In genomic region chr22:37848587-37849088, GRCh38 we compare ENCODE assay signal across 8 cellular contexts. TPM values are rescaled to one million over a fixed set of nuclear protein-coding genes. Genes with fewer than 3 reads are reported as not detected.
DNase-seq lines count a peak whose midpoint lies in the region; ATAC-seq and TF ChIP-seq lines count a peak whose summit lies in the region.

No MANE protein-coding gene starts in this region.

- H3F3A ChIP-seq in neural cell (ENCODE audit: insufficient read depth, low read length, poor library complexity, severe bottlenecking), result peaks cover 6% of the 10 kb centered on the region

- H2AFZ ChIP-seq in neural cell (ENCODE audit: low read depth, low read length), result peak overlapping the region; percentile 65

- peaks cover 42% of the 10 kb centered on the region for H3K4me1 Mint-ChIP-seq in activated T-cell treated with anti-CD3 and anti-CD28 coated beads, Interleukin-2, amount 50 U/mL, for 4 hours (ENCODE audit: low read depth)

- no peaks in the 10 kb centered on the region for H3K9me3 Mint-ChIP-seq in activated T-cell treated with anti-CD3 and anti-CD28 coated beads, Interleukin-2, amount 50 U/mL, for 4 hours

- H3K27ac ChIP-seq in neural cell (ENCODE audit: low read length), result peak overlapping the region; percentile 93

- no peaks in the 10 kb centered on the region for H3K9me2 ChIP-seq in neural cell (ENCODE audit: insufficient read depth, low read length)

- peak overlapping the region; percentile 88 for H3K9ac ChIP-seq in neural cell (ENCODE audit: low read length)

- no peaks in the 10 kb centered on the region for H3K9me3 ChIP-seq in neural cell (ENCODE audit: low read length)

- H3K4me3 ChIP-seq in epithelial cell of esophagus (ENCODE audit: low read length) (peak overlapping the region; percentile 90), neural cell (ENCODE audit: low read length) (peak overlapping the region; percentile 94)

- peak overlapping the region; percentile 94 for H3K4me3 Mint-ChIP-seq in activated T-cell treated with anti-CD3 and anti-CD28 coated beads, Interleukin-2, amount 50 U/mL, for 4 hours

- H3K27me3 ChIP-seq in neural cell (ENCODE audit: insufficient read depth, low read depth, low read length), result no peaks in the 10 kb centered on the region

- H3K27me3 Mint-ChIP-seq in activated T-cell treated with anti-CD3 and anti-CD28 coated beads, Interleukin-2, amount 50 U/mL, for 4 hours (ENCODE audit: low read depth), result no peaks in the 10 kb centered on the region

- H3K4me2 ChIP-seq in neural cell (ENCODE audit: low read length), result peak overlapping the region; percentile 17

- peaks cover 23% of the 10 kb centered on the region for H3K36me3 Mint-ChIP-seq in activated T-cell treated with anti-CD3 and anti-CD28 coated beads, Interleukin-2, amount 50 U/mL, for 4 hours (ENCODE audit: insufficient read depth)

- TF ChIP-seq RAD21 in neural cell (conservative IDR thresholded peaks at IDR 0.05), result no peak

- ATAC-seq in activated T-cell treated with anti-CD3 and anti-CD28 coated beads, Interleukin-2, amount 50 U/mL, for 4 hours, result no peak
- no peak for ATAC-seq in HG02610 (IDR thresholded peaks at IDR 0.05; ENCODE audit: unreplicated experiment)
- no peak for ATAC-seq in GM19455 (IDR thresholded peaks at IDR 0.05; ENCODE audit: unreplicated experiment)

- TF ChIP-seq EP300 in neural cell (conservative IDR thresholded peaks at IDR 0.05; ENCODE audit: poor library complexity, severe bottlenecking), result no peak

- H4K20me1 ChIP-seq in neural cell (ENCODE audit: insufficient read depth), result no peaks in the 10 kb centered on the region

- no peak for DNase-seq in activated T-cell treated with anti-CD3 and anti-CD28 coated beads, Interleukin-2, amount 50 U/mL, for 4 hours
- DNase-seq in activated T-cell treated with anti-CD3 and anti-CD28 coated beads for 4 hours (no peak), SW480 (ENCODE audit: low spot score) (peak; percentile 36), epithelial cell of esophagus (ENCODE audit: low read depth) (peak; percentile 53), HUDEP-2 (lab: John Stamatoyannopoulos, UW; ENCODE audit: unreplicated experiment in 76 of 76) (no peak)

- TF ChIP-seq CTCF in epithelial cell of esophagus (IDR thresholded peaks at IDR 0.05; ENCODE audit: insufficient read depth, low read depth, low read length, missing control alignments), result no peak
- TF ChIP-seq CTCF in neural cell (IDR thresholded peaks at IDR 0.05; ENCODE audit: poor library complexity, severe bottlenecking), result no peak

- H3K79me2 ChIP-seq in neural cell (replicated peaks; ENCODE audit: insufficient read depth, low read length), result peaks cover 22% of the 10 kb centered on the region

- H3K36me3 ChIP-seq in neural cell (ENCODE audit: insufficient read depth, low read length), result no peaks in the 10 kb centered on the region

TF ChIP-seq in neural cell, 6 proteins besides CTCF, POLR2A, EP300 and RAD21:
- TF ChIP-seq EZH2 (IDR thresholded peaks at IDR 0.05; ENCODE audit: borderline replicate concordance, insufficient read depth, low read length, poor library complexity, severe bottlenecking) (no peak), POLR2AphosphoS5 (IDR thresholded peaks at IDR 0.05) (no peak), SMC3 (conservative IDR thresholded peaks at IDR 0.05; ENCODE audit: poor library complexity) (no peak), MXI1 (conservative IDR thresholded peaks at IDR 0.05; ENCODE audit: poor library complexity, severe bottlenecking) (no peak), REST (IDR thresholded peaks at IDR 0.05; ENCODE audit: borderline replicate concordance) (no peak), TAF1 (IDR thresholded peaks at IDR 0.05; ENCODE audit: low read depth) (no peak)

RNA-seq across cellular contexts. Expression of gene EIF3L, which starts 0.6 kb away (rescaled TPM):
- total RNA-seq in activated T-cell treated with anti-CD3 and anti-CD28 coated beads, Interleukin-2, amount 50 U/mL, for 4 hours, result 100 to 1,000 TPM; 448 to 518 (median 461) TPM
- 352 and 396 TPM in 2 replicates for polyA plus RNA-seq in neural cell
- 527 and 529 TPM in 2 replicates for polyA minus RNA-seq in neural cell

RNA-seq across cellular contexts. Expression of gene ANKRD54, which starts 4.5 kb away (rescaled TPM):
- 10 to 100 TPM; 28.0 to 30.4 (median 29.7) TPM for total RNA-seq in activated T-cell treated with anti-CD3 and anti-CD28 coated beads, Interleukin-2, amount 50 U/mL, for 4 hours
- 92.4 and 127 TPM in 2 replicates for polyA plus RNA-seq in neural cell
- 51.2 and 59.2 TPM in 2 replicates for polyA minus RNA-seq in neural cell

RNA-seq across cellular contexts. Expression of gene GALR3, which starts 25.5 kb away (rescaled TPM):
- not detected for total RNA-seq in activated T-cell treated with anti-CD3 and anti-CD28 coated beads, Interleukin-2, amount 50 U/mL, for 4 hours
- 0.73 TPM in 1 of 2 replicates, not detected in the other for polyA plus RNA-seq in neural cell
- not detected in 2 replicates for polyA minus RNA-seq in neural cell

RNA-seq across cellular contexts. Expression of gene GCAT, which starts 40.9 kb away (rescaled TPM):
- 10 to 100 TPM in 1 of 3 donors, 1 to 10 TPM in 2; 6.5 to 12.3 (median 8.6) TPM for total RNA-seq in activated T-cell treated with anti-CD3 and anti-CD28 coated beads, Interleukin-2, amount 50 U/mL, for 4 hours
- polyA plus RNA-seq in neural cell, result 12.2 and 13.0 TPM in 2 replicates
- 11.9 and 12.2 TPM in 2 replicates for polyA minus RNA-seq in neural cell

RNA-seq across cellular contexts. Expression of gene MICALL1, which starts 57.5 kb away (rescaled TPM):
- 10 to 100 TPM; 16.0 to 16.2 (median 16.0) TPM for total RNA-seq in activated T-cell treated with anti-CD3 and anti-CD28 coated beads, Interleukin-2, amount 50 U/mL, for 4 hours
- polyA plus RNA-seq in neural cell, result 11.4 and 13.0 TPM in 2 replicates
- polyA minus RNA-seq in neural cell, result 24.8 and 27.3 TPM in 2 replicates

Comparison
In these comparisons a context has a peak if more than half of its experiments do, and no peak if none do; other contexts are left out.
1. DNase-seq: peak in SW480 (single experiment) and epithelial cell of esophagus (single experiment); none in activated T-cell treated with anti-CD3 and anti-CD28 coated beads, Interleukin-2, amount 50 U/mL, for 4 hours (single experiment), activated T-cell treated with anti-CD3 and anti-CD28 coated beads for 4 hours (single experiment) and HUDEP-2 (0 of 76).